Comparison of ENCODE assay signal across 1 cellular context in the genomic region with DNA sequence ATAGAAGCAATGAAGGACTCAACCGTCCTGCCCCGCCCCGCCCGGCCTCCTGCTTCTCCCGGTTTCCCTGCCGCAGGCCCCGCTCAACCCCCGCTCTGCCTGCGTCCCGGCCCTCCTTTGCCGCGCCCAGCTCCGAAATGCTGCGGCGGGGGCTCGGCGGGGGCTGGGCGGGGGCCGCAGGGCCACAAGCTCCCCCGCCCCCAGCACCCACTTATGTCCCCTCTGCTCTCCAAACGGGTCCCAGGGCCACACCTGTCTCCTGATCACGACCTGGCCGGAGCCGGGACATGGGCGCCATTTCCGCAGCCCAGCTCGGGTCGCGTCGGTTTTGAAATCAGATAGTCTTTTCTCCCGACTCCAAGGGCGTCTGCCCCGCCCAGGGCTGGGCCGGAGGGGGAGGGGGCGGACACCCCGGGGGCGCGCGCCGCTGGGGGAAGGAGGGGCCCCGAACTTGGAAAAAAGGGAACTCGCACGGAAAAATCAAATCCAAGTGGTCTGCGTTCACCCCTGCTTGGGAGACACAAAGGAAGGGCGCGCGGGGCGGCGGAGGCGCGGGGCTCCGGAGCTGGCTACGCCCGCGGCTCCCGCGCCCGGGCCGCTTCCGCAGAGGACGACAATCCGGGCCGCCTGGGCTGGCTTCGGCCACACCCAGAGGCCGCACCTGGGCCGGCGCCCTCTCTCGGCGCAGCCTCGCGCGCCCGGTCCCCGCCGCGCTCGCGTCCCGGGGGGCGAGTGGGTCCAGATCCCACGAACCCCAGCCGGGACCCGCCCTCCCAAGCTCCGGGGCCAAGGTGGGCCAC.
A peak's percentile ranks its signal among the peaks of the same experiment; 100 is the strongest.
TF ChIP-seq lines count a peak whose summit lies in the region.

No MANE protein-coding gene starts in this region.

TF ChIP-seq in K562, 482 proteins besides CTCF, POLR2A, EP300 and RAD21 (continued from another document):
- TF ChIP-seq RERE (CRISPR knock-in tag; IDR thresholded peaks at IDR 0.05; ENCODE audit: borderline replicate concordance) (no peak), PCBP1 (IDR thresholded peaks at IDR 0.05; ENCODE audit: low read depth, low read length, poor library complexity, severe bottlenecking) (no peak), NELFE (IDR thresholded peaks at IDR 0.05; ENCODE audit: insufficient read depth, insufficient read length) (no peak), TCF7L2 (IDR thresholded peaks at IDR 0.05; ENCODE audit: low read depth, low read length) (no peak), POLR2H (tag; IDR thresholded peaks at IDR 0.05; ENCODE audit: low read depth) (peak; percentile 66), SREBF2 (CRISPR knock-in tag; IDR thresholded peaks at IDR 0.05) (no peak), CBX1 (IDR thresholded peaks at IDR 0.05; ENCODE audit: low read depth) (no peak; the same call in 1 of the 2 replicates), ZNF3 (CRISPR knock-in tag; IDR thresholded peaks at IDR 0.05) (no peak), MAFF (IDR thresholded peaks at IDR 0.05; ENCODE audit: low read length) (no peak), SAFB (IDR thresholded peaks at IDR 0.05; ENCODE audit: borderline replicate concordance, low read depth, low read length) (peak; percentile 81), SNRNP70 (optimal IDR thresholded peaks at IDR 0.05; ENCODE audit: low read depth, low read length) (no peak), RBM22 (IDR thresholded peaks at IDR 0.05; ENCODE audit: low read depth, low read length, poor library complexity, severe bottlenecking) (no peak), ETS1 (conservative IDR thresholded peaks at IDR 0.05; ENCODE audit: control insufficient read depth, low read depth, low read length) (no peak), KDM1A (IDR thresholded peaks at IDR 0.05) (peak in 1 of 2 experiments; percentile 42; a peak in 1 of 4 replicates), HNRNPK (IDR thresholded peaks at IDR 0.05; ENCODE audit: low read depth, low read length, poor library complexity, severe bottlenecking) (no peak), SUPT5H (IDR thresholded peaks at IDR 0.05) (peak; percentile 75), ZC3H4 (CRISPR knock-in tag; IDR thresholded peaks at IDR 0.05; ENCODE audit: borderline replicate concordance) (no peak), RFX1 (IDR thresholded peaks at IDR 0.05) (no peak), TRIM24 (IDR thresholded peaks at IDR 0.05) (no peak), ZNF282 (CRISPR knock-in tag; IDR thresholded peaks at IDR 0.05) (no peak), PHF8 (IDR thresholded peaks at IDR 0.05; ENCODE audit: borderline replicate concordance, low read length) (peak; percentile 55; the same call in 1 of the 2 replicates), ZNF184 (CRISPR knock-in tag; IDR thresholded peaks at IDR 0.05) (no peak), ZNF431 (CRISPR knock-in tag; IDR thresholded peaks at IDR 0.05) (no peak), ZNF785 (CRISPR knock-in tag; IDR thresholded peaks at IDR 0.05) (no peak), RHOXF2B (CRISPR knock-in tag; conservative IDR thresholded peaks at IDR 0.05) (no peak)
- TF ChIP-seq, protein P1, sequence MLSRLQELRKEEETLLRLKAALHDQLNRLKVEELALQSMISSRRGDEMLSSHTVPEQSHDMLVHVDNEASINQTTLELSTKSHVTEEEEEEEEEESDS (CRISPR knock-in tag; IDR thresholded peaks at IDR 0.05): no peak
- TF ChIP-seq, protein P2, sequence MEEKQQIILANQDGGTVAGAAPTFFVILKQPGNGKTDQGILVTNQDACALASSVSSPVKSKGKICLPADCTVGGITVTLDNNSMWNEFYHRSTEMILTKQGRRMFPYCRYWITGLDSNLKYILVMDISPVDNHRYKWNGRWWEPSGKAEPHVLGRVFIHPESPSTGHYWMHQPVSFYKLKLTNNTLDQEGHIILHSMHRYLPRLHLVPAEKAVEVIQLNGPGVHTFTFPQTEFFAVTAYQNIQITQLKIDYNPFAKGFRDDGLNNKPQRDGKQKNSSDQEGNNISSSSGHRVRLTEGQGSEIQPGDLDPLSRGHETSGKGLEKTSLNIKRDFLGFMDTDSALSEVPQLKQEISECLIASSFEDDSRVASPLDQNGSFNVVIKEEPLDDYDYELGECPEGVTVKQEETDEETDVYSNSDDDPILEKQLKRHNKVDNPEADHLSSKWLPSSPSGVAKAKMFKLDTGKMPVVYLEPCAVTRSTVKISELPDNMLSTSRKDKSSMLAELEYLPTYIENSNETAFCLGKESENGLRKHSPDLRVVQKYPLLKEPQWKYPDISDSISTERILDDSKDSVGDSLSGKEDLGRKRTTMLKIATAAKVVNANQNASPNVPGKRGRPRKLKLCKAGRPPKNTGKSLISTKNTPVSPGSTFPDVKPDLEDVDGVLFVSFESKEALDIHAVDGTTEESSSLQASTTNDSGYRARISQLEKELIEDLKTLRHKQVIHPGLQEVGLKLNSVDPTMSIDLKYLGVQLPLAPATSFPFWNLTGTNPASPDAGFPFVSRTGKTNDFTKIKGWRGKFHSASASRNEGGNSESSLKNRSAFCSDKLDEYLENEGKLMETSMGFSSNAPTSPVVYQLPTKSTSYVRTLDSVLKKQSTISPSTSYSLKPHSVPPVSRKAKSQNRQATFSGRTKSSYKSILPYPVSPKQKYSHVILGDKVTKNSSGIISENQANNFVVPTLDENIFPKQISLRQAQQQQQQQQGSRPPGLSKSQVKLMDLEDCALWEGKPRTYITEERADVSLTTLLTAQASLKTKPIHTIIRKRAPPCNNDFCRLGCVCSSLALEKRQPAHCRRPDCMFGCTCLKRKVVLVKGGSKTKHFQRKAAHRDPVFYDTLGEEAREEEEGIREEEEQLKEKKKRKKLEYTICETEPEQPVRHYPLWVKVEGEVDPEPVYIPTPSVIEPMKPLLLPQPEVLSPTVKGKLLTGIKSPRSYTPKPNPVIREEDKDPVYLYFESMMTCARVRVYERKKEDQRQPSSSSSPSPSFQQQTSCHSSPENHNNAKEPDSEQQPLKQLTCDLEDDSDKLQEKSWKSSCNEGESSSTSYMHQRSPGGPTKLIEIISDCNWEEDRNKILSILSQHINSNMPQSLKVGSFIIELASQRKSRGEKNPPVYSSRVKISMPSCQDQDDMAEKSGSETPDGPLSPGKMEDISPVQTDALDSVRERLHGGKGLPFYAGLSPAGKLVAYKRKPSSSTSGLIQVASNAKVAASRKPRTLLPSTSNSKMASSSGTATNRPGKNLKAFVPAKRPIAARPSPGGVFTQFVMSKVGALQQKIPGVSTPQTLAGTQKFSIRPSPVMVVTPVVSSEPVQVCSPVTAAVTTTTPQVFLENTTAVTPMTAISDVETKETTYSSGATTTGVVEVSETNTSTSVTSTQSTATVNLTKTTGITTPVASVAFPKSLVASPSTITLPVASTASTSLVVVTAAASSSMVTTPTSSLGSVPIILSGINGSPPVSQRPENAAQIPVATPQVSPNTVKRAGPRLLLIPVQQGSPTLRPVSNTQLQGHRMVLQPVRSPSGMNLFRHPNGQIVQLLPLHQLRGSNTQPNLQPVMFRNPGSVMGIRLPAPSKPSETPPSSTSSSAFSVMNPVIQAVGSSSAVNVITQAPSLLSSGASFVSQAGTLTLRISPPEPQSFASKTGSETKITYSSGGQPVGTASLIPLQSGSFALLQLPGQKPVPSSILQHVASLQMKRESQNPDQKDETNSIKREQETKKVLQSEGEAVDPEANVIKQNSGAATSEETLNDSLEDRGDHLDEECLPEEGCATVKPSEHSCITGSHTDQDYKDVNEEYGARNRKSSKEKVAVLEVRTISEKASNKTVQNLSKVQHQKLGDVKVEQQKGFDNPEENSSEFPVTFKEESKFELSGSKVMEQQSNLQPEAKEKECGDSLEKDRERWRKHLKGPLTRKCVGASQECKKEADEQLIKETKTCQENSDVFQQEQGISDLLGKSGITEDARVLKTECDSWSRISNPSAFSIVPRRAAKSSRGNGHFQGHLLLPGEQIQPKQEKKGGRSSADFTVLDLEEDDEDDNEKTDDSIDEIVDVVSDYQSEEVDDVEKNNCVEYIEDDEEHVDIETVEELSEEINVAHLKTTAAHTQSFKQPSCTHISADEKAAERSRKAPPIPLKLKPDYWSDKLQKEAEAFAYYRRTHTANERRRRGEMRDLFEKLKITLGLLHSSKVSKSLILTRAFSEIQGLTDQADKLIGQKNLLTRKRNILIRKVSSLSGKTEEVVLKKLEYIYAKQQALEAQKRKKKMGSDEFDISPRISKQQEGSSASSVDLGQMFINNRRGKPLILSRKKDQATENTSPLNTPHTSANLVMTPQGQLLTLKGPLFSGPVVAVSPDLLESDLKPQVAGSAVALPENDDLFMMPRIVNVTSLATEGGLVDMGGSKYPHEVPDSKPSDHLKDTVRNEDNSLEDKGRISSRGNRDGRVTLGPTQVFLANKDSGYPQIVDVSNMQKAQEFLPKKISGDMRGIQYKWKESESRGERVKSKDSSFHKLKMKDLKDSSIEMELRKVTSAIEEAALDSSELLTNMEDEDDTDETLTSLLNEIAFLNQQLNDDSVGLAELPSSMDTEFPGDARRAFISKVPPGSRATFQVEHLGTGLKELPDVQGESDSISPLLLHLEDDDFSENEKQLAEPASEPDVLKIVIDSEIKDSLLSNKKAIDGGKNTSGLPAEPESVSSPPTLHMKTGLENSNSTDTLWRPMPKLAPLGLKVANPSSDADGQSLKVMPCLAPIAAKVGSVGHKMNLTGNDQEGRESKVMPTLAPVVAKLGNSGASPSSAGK (IDR thresholded peaks at IDR 0.05): no peak
